ENCODE assay signal across 15 cellular contexts in the genomic region with DNA sequence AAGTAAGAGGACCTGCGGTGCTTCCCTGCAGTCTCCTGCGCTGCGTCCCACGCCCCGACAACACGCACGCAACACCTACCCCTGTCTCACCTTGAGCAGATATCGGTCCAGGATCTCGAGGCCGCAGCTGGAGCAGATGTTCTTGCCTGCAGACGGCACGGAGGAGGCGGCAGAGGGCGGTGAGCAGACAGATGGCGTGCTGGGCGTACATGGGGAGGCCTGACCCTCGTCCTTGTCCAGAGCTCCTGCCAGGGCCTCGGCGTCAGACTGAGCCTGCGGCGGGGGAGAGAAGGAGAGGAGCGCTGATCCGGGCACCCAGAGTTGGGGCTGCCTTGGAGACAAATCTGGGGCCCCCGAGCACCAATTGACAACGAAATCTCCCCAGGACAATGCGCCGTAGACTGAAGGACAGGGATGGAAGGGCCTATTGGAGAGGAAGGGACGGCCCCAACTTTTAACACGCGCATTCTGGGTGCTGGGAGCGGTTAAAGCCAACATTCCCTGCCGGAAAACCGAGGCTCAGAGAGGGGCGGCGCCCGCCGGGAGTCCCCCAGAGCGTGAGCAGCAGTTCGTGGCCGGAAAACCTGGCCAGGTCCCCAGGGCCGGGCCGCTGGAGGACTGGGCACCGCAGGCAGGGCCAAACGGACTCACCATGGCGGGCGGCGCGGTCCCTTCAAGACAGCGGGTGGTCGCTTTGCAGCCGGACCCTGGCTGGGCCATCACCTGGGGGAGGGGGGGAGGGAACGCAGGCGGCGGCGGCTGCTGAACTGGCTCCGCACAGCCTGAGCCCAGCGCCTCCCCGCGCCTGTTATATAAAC. TPM values are rescaled to one million over a fixed set of nuclear protein-coding genes. Genes with fewer than 3 reads are reported as not detected.
A peak's percentile ranks its signal among the peaks of the same experiment; 100 is the strongest.
DNase-seq lines count a peak whose midpoint lies in the region; ATAC-seq and TF ChIP-seq lines count a peak whose summit lies in the region.
"Had no signal": no experiment of that assay in that cellular context is flagged by ENCODE, and none has a peak within 500 bp of the region (broad histone marks: within the 10 kb centered on the region; RNA-seq: fewer than 3 reads in every experiment).

No MANE protein-coding gene starts in this region.

- TF ChIP-seq CTCF in osteocyte (IDR thresholded peaks at IDR 0.05) = no peak

- H3K27ac Mint-ChIP-seq in osteocyte (ENCODE audit: unreplicated experiment) = no peak overlapping the region
- no peak overlapping the region for H3K27ac Mint-ChIP-seq in effector memory CD8-positive, alpha-beta T cell
- H3K27ac Mint-ChIP-seq: activated CD4-positive, alpha-beta memory T cell treated with anti-CD3 and anti-CD28 coated beads for 36 hours had no signal

- no peak overlapping the region for H3K27ac ChIP-seq in substantia nigra (ENCODE audit: low read depth, low read length, poor library complexity, severe bottlenecking)

- peak; percentile 48 for DNase-seq in ELF-1 (ENCODE audit: low read depth, low spot score)
- DNase-seq in NCI-H69 (lab: John Stamatoyannopoulos, UW) = peak; percentile 58
- DNase-seq in osteocyte (ENCODE audit: extremely low spot score, unreplicated experiment) = peak; percentile 78
- DNase-seq in NCI-H1092 (lab: John Stamatoyannopoulos, UW) = no peak
- no peak for DNase-seq in substantia nigra (lab: John Stamatoyannopoulos, UW)
- DNase-seq in effector memory CD8-positive, alpha-beta T cell = no peak
- DNase-seq: activated CD4-positive, alpha-beta memory T cell treated with anti-CD3 and anti-CD28 coated beads for 36 hours; activated naive CD4-positive, alpha-beta T cell treated with anti-CD3 and anti-CD28 coated beads, Interleukin-2, amount 50 U/mL, for 16 hours; KBM-7; NCI-H2107; NK-92 treated with Interleukin-12 subunit alpha and Interleukin-12 subunit beta, amount 100 ng/mL, for 24 hours; SW 1271 had no signal

- H3K9me3 Mint-ChIP-seq in osteocyte (ENCODE audit: unreplicated experiment) = no peaks in the 10 kb centered on the region
- no peaks in the 10 kb centered on the region for H3K9me3 Mint-ChIP-seq in effector memory CD8-positive, alpha-beta T cell
- H3K9me3 Mint-ChIP-seq: activated CD4-positive, alpha-beta memory T cell treated with anti-CD3 and anti-CD28 coated beads for 36 hours had no signal

- H3K9ac ChIP-seq in iPS-15b (ENCODE audit: low read depth, low read length) = no peak overlapping the region

- peaks cover 63% of the 10 kb centered on the region for H3K27me3 Mint-ChIP-seq in osteocyte (ENCODE audit: unreplicated experiment)
- peaks cover 35 to 54% of the 10 kb centered on the region in 2 donors for H3K27me3 Mint-ChIP-seq in effector memory CD8-positive, alpha-beta T cell

- no peaks in the 10 kb centered on the region for H3K36me3 Mint-ChIP-seq in osteocyte (ENCODE audit: unreplicated experiment)
- H3K36me3 Mint-ChIP-seq in effector memory CD8-positive, alpha-beta T cell (ENCODE audit: insufficient read depth) = no peaks in the 10 kb centered on the region
- H3K36me3 Mint-ChIP-seq: activated CD4-positive, alpha-beta memory T cell treated with anti-CD3 and anti-CD28 coated beads for 36 hours; CD14-positive monocyte had no signal

- H3K27me3 ChIP-seq in iPS-15b (ENCODE audit: control insufficient read depth, insufficient read depth, low read length) = peaks cover 98% of the 10 kb centered on the region

- H3K9me3 ChIP-seq in iPS-15b (ENCODE audit: control insufficient read depth, insufficient read depth, low read length) = no peaks in the 10 kb centered on the region

- ATAC-seq in HG03039 (IDR thresholded peaks at IDR 0.05; ENCODE audit: unreplicated experiment) = no peak
- no peak for ATAC-seq in effector memory CD8-positive, alpha-beta T cell (replicated peaks)

- peak overlapping the region; percentile 39 for H3K4me3 ChIP-seq in iPS-15b (ENCODE audit: low read depth, low read length)

- H3K4me1 Mint-ChIP-seq in osteocyte (ENCODE audit: unreplicated experiment) = peaks cover 13% of the 10 kb centered on the region
- H3K4me1 Mint-ChIP-seq in effector memory CD8-positive, alpha-beta T cell (ENCODE audit: low read depth in 2 of 2) = peaks cover 4 to 6% of the 10 kb centered on the region in 2 donors

- no peaks in the 10 kb centered on the region for H3K36me3 ChIP-seq in iPS-15b (ENCODE audit: control insufficient read depth, insufficient read depth, low read length)

- H3K4me3 Mint-ChIP-seq in osteocyte (ENCODE audit: unreplicated experiment) = peak overlapping the region; percentile 23
- no peak overlapping the region for H3K4me3 Mint-ChIP-seq in effector memory CD8-positive, alpha-beta T cell

- peaks cover 6% of the 10 kb centered on the region for H3K4me1 ChIP-seq in iPS-15b (ENCODE audit: control insufficient read depth, insufficient read depth, low read length)

RNA-seq across cellular contexts. Expression of gene LHX6, which starts 1.8 kb away (rescaled TPM):
- total RNA-seq in osteocyte = not detected in 2 replicates
- total RNA-seq: activated CD4-positive, alpha-beta memory T cell treated with anti-CD3 and anti-CD28 coated beads for 36 hours had no signal

RNA-seq across cellular contexts. Expression of gene RBM18, which starts 37.7 kb away (rescaled TPM):
- total RNA-seq in osteocyte = 23.2 and 24.2 TPM in 2 replicates

RNA-seq across cellular contexts. Expression of gene MRRF, which starts 37.7 kb away (rescaled TPM):
- total RNA-seq in osteocyte = 26.0 and 26.6 TPM in 2 replicates

Comparison
In these comparisons a context has a peak if more than half of its experiments do, and no peak if none do; other contexts are left out.
1. DNase-seq: peak in ELF-1 (single experiment), NCI-H69 (single experiment) and osteocyte (single experiment); none in NCI-H1092 (single experiment), substantia nigra (0 of 49) and effector memory CD8-positive, alpha-beta T cell (0 of 3).